Comparison of ENCODE assay signal across 1 cellular context in the genomic region with DNA sequence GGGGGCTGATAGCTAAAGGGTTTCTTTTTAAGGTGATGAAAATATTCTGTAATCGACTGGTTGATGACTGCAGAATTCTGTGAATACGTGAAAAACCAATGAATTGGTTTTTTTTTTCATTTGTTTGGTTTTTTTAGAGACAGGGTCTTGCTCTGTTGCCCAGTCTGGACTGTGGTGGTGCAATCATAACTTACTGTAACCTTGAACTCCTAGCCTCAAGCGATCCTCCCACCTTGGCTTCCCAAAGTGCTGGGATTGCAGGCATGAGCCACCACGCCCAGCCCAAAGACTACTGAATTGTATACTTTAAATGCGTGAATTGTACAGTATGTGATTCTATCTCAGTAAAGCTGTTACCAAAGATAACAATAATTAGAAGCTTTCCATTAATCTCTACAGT.
TF ChIP-seq lines count a peak whose summit lies in the region.

No MANE protein-coding gene starts in this region.

TF ChIP-seq in GM12878, 131 proteins besides CTCF, POLR2A, EP300 and RAD21:
- no peak for TF ChIP-seq KAT2A (conservative IDR thresholded peaks at IDR 0.05; ENCODE audit: control insufficient read depth, low read depth, low read length)
- TF ChIP-seq PAX5 (IDR thresholded peaks at IDR 0.05; ENCODE audit: borderline replicate concordance, low read depth, low read length): no peak
- no peak for TF ChIP-seq PML (IDR thresholded peaks at IDR 0.05; ENCODE audit: low read length)
- TF ChIP-seq MEF2A (IDR thresholded peaks at IDR 0.05; ENCODE audit: insufficient read depth, low read depth, low read length): no peak
- TF ChIP-seq STAT1 (conservative IDR thresholded peaks at IDR 0.05): no peak
- no peak for TF ChIP-seq NFXL1 (IDR thresholded peaks at IDR 0.05; ENCODE audit: borderline replicate concordance)
- TF ChIP-seq, protein P1, sequence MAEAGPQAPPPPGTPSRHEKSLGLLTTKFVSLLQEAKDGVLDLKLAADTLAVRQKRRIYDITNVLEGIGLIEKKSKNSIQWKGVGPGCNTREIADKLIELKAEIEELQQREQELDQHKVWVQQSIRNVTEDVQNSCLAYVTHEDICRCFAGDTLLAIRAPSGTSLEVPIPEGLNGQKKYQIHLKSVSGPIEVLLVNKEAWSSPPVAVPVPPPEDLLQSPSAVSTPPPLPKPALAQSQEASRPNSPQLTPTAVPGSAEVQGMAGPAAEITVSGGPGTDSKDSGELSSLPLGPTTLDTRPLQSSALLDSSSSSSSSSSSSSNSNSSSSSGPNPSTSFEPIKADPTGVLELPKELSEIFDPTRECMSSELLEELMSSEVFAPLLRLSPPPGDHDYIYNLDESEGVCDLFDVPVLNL (IDR thresholded peaks at IDR 0.05; ENCODE audit: low read depth, low read length): no peak
- TF ChIP-seq BHLHE40 (IDR thresholded peaks at IDR 0.05; ENCODE audit: borderline replicate concordance in 1 of 2, low read depth in 2 of 2, low read length in 1 of 2): no peak
- TF ChIP-seq, protein P2, sequence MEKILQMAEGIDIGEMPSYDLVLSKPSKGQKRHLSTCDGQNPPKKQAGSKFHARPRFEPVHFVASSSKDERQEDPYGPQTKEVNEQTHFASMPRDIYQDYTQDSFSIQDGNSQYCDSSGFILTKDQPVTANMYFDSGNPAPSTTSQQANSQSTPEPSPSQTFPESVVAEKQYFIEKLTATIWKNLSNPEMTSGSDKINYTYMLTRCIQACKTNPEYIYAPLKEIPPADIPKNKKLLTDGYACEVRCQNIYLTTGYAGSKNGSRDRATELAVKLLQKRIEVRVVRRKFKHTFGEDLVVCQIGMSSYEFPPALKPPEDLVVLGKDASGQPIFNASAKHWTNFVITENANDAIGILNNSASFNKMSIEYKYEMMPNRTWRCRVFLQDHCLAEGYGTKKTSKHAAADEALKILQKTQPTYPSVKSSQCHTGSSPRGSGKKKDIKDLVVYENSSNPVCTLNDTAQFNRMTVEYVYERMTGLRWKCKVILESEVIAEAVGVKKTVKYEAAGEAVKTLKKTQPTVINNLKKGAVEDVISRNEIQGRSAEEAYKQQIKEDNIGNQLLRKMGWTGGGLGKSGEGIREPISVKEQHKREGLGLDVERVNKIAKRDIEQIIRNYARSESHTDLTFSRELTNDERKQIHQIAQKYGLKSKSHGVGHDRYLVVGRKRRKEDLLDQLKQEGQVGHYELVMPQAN (conservative IDR thresholded peaks at IDR 0.05): no peak
- TF ChIP-seq CHD1 (IDR thresholded peaks at IDR 0.05; ENCODE audit: low read depth, low read length): no peak
- TF ChIP-seq TBL1XR1 (IDR thresholded peaks at IDR 0.05; ENCODE audit: low read depth, low read length): no peak
- no peak for TF ChIP-seq NBN (IDR thresholded peaks at IDR 0.05)
- TF ChIP-seq HDAC6 (IDR thresholded peaks at IDR 0.05; ENCODE audit: unreplicated experiment): no peak
- no peak for TF ChIP-seq PAX8 (IDR thresholded peaks at IDR 0.05)
- no peak for TF ChIP-seq CREM (IDR thresholded peaks at IDR 0.05; ENCODE audit: low read depth)
- TF ChIP-seq CEBPB (IDR thresholded peaks at IDR 0.05; ENCODE audit: borderline replicate concordance in 1 of 2, low read depth in 2 of 2, low read length in 2 of 2): no peak
- no peak for TF ChIP-seq EED (IDR thresholded peaks at IDR 0.05; ENCODE audit: low read depth)
